8 cellular contexts compared by ENCODE assay signal in genomic region chr4:139177888-139178609, GRCh38. TPM values are rescaled to one million over a fixed set of nuclear protein-coding genes. Genes with fewer than 3 reads are reported as not detected.
DNase-seq lines count a peak whose midpoint lies in the region; ATAC-seq and TF ChIP-seq lines count a peak whose summit lies in the region.

No MANE protein-coding gene starts in this region.

- no peaks in the 10 kb centered on the region for H3K27me3 ChIP-seq in left ventricle myocardium inferior (ENCODE audit: low read depth)
- no peaks in the 10 kb centered on the region for H3K27me3 ChIP-seq in psoas muscle (ENCODE audit: insufficient read depth in 3 of 3, low read length in 2 of 3)

- H3K4me3 ChIP-seq in left ventricle myocardium inferior (peak overlapping the region; percentile 99), psoas muscle (peak overlapping the region; percentile 99), urinary bladder (ENCODE audit: low read depth, low read length) (peak overlapping the region; percentile 99)

- TF ChIP-seq CTCF in left ventricle myocardium inferior (IDR thresholded peaks at IDR 0.05; ENCODE audit: borderline replicate concordance) (no peak), psoas muscle (IDR thresholded peaks at IDR 0.05) (no peak)

- intact Hi-C loops in left ventricle myocardium inferior (cut with micrococcal nuclease), result loop anchor here (5.0 kb wide), 1 partner anchor 119 kb away; no protein-coding TSS in a partner anchor
- intact Hi-C loops in psoas muscle (cut with DNase I), result loop anchor here (2.0 to 10.0 kb wide), 4 partner anchors 81 to 143 kb away; no protein-coding TSS in a partner anchor

- H3K9me3 ChIP-seq in left ventricle myocardium inferior (replicated peaks) (no peaks in the 10 kb centered on the region), psoas muscle (no peaks in the 10 kb centered on the region)

- peak; percentile 73 for ATAC-seq in GM18498 (IDR thresholded peaks at IDR 0.05; ENCODE audit: unreplicated experiment)
- ATAC-seq in HG02884 (IDR thresholded peaks at IDR 0.05; ENCODE audit: unreplicated experiment), result peak; percentile 61
- peak; percentile 78 to 82 (median 80) for ATAC-seq in T-cell (replicated peaks in 1 of 4)
- peak; percentile 80 to 88 (median 82) for ATAC-seq in psoas muscle

- H3K36me3 ChIP-seq in left ventricle myocardium inferior (no peaks in the 10 kb centered on the region), psoas muscle (ENCODE audit: insufficient read depth in 1 of 2, low read depth in 1 of 2) (no peaks in the 10 kb centered on the region), urinary bladder (ENCODE audit: insufficient read depth) (no peaks in the 10 kb centered on the region)

- DNase-seq in NCI-H146 (lab: John Stamatoyannopoulos, UW) (peak; percentile 92), T-cell (peak; percentile 70 to 91 (median 84)), amniotic epithelial cell (ENCODE audit: low read depth) (peak; percentile 91), left ventricle myocardium inferior (peak; percentile 96), psoas muscle (peak; percentile 96 to 98)

- H3K27ac ChIP-seq in left ventricle myocardium inferior (replicated peaks), result peak overlapping the region; percentile 100
- H3K27ac ChIP-seq in psoas muscle, result peak overlapping the region; percentile 100
- H3K27ac ChIP-seq in urinary bladder (ENCODE audit: low read depth), result peak overlapping the region; percentile 95

- CTCF ChIA-PET in T-cell (lab: Charles Lee), result interaction anchor here in 1 of 2 donors (0.6 to 1.2 kb wide), 4 partner anchors 50 to 123 kb away, joined by 3 read pairs; partner anchors contain the start of gene NAA15

- POLR2A ChIA-PET in T-cell (lab: Charles Lee), result interaction anchor here (0.6 to 1.8 kb wide), 6 partner anchors 78 to 275 kb away, joined by 3 to 14 read pairs (median 9); partner anchors contain the start of genes NAA15 (in 1 of the 2) and NOCT (in 1 of the 2)

- no peaks in the 10 kb centered on the region for H3K9me3 Mint-ChIP-seq in T-cell

- peak overlapping the region; percentile 82 to 88 (median 86) for H3K4me3 Mint-ChIP-seq in T-cell

- WGBS in psoas muscle, 3 donors, result 0 to 1% (median 0%) methylated on average over 64 to 66 of the region's 66 CpGs
- WGBS in urinary bladder, result under 1% methylated on average over 66 of the region's 66 CpGs

- H3K27ac Mint-ChIP-seq in T-cell, result peak overlapping the region; percentile 91

- no peaks in the 10 kb centered on the region for H3K27me3 Mint-ChIP-seq in T-cell

- H3K4me1 Mint-ChIP-seq in T-cell, result peaks cover 21 to 26% (median 25%) of the 10 kb centered on the region in 3 donors

- no peaks in the 10 kb centered on the region for H3K36me3 Mint-ChIP-seq in T-cell

- H3K4me1 ChIP-seq in left ventricle myocardium inferior, result peaks cover 48% of the 10 kb centered on the region
- peaks cover 18% of the 10 kb centered on the region for H3K4me1 ChIP-seq in psoas muscle
- H3K4me1 ChIP-seq in urinary bladder (ENCODE audit: insufficient read depth), result no peaks in the 10 kb centered on the region

RNA-seq across cellular contexts. Expression of gene ELF2, which starts 1.0 kb away (rescaled TPM):
- total RNA-seq in T-cell (10 to 100 TPM; 52.8 to 78.1 (median 54.0) TPM), left ventricle myocardium inferior (33.9 TPM), psoas muscle (10 to 100 TPM; 27.0 to 31.7 (median 28.5) TPM), urinary bladder (136 TPM)
- polyA plus RNA-seq in psoas muscle (10 to 100 TPM; 10.3 to 25.8 (median 14.7) TPM), urinary bladder (29.6 TPM)

Comparison
In these comparisons a context has a peak if more than half of its experiments do, and no peak if none do; other contexts are left out.
1. Peak in every context shown above with its lines: DNase-seq, ATAC-seq, H3K4me3 ChIP-seq and H3K27ac ChIP-seq.